21 cellular contexts compared by ENCODE assay signal in the genomic region with DNA sequence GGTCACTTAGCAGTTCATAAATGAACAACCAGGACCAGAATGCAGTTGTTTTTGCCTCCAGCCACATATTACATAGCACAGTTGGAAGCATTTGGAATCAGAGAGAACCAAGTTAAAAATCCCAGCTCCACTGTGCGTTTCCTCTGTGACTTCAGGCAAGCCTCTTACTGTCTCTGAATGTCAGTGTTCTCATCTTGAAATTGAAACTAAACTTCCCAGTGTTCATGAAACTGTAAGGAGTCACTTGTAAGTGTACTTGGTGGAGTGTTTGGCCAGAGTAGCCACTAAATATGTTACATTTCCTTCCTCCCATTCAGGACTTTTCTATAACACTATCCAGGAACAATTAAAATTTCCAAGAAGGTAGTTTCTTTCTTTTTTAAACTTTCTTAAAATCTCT.
"Had no signal": no experiment of that assay in that cellular context is flagged by ENCODE, and none has a peak within 500 bp of the region (broad histone marks: within the 10 kb centered on the region; RNA-seq: fewer than 3 reads in every experiment).

No MANE protein-coding gene starts in this region.

- H3K27ac ChIP-seq: ascending aorta, breast epithelium, gastrocnemius medialis, heart right ventricle, neutrophil, pancreas, thyroid gland had no signal

- H3K27ac Mint-ChIP-seq: naive thymus-derived CD8-positive, alpha-beta T cell had no signal

- H3K4me3 ChIP-seq: ascending aorta, breast epithelium, gastrocnemius medialis, heart right ventricle, pancreas, thyroid gland had no signal

- DNase-seq: activated CD4-positive, alpha-beta T cell treated with anti-CD3 and anti-CD28 coated beads, Interleukin-2, amount 50 U/mL, for 1 hour; activated CD4-positive, CD25-positive, alpha-beta regulatory T cell treated with anti-CD3 and anti-CD28 coated beads, Interleukin-2, amount 50 U/mL, for 72 hours; activated CD8-positive, alpha-beta memory T cell treated with anti-CD3 and anti-CD28 coated beads, Interleukin-2, amount 50 U/mL, for 4 hours; activated effector memory CD4-positive, alpha-beta T cell treated with anti-CD3 and anti-CD28 coated beads, Interleukin-2, amount 50 U/mL, for 16 hours; activated naive CD4-positive, alpha-beta T cell treated with anti-CD3 and anti-CD28 coated beads, Interleukin-2, amount 50 U/mL, for 16 hours; activated T-cell treated with anti-CD3 and anti-CD28 coated beads, Interleukin-2, amount 50 U/mL, for 48 hours; cortex of kidney; effector CD4-positive, alpha-beta T cell; gastrocnemius medialis; heart right ventricle; mesendoderm; naive thymus-derived CD8-positive, alpha-beta T cell; pancreas; stimulated activated CD4-positive, alpha-beta T cell treated with anti-CD3 and anti-CD28 coated beads, Interleukin-4, amount 100 ng/mL, for 4 hours; stimulated activated naive CD4-positive, alpha-beta T cell treated with Interleukin-2 at 50 U/mL for 16 hours; T1000; thyroid gland had no signal

- H3K4me1 ChIP-seq: ascending aorta, breast epithelium, gastrocnemius medialis, pancreas had no signal

- H3K27me3 ChIP-seq: ascending aorta, breast epithelium, gastrocnemius medialis, heart right ventricle, neutrophil, pancreas, thyroid gland had no signal

- H3K9me3 ChIP-seq: gastrocnemius medialis, neutrophil, pancreas, thyroid gland had no signal

- H3K4me3 Mint-ChIP-seq: naive thymus-derived CD8-positive, alpha-beta T cell had no signal

- H3K36me3 ChIP-seq: ascending aorta, breast epithelium, gastrocnemius medialis, heart right ventricle, neutrophil, pancreas, thyroid gland had no signal

- ATAC-seq: gastrocnemius medialis; heart right ventricle; naive thymus-derived CD8-positive, alpha-beta T cell; pancreas; sciatic nerve had no signal

- H3K36me3 Mint-ChIP-seq: naive thymus-derived CD8-positive, alpha-beta T cell had no signal
